ENCODE assay signal across 25 cellular contexts in the genomic region with DNA sequence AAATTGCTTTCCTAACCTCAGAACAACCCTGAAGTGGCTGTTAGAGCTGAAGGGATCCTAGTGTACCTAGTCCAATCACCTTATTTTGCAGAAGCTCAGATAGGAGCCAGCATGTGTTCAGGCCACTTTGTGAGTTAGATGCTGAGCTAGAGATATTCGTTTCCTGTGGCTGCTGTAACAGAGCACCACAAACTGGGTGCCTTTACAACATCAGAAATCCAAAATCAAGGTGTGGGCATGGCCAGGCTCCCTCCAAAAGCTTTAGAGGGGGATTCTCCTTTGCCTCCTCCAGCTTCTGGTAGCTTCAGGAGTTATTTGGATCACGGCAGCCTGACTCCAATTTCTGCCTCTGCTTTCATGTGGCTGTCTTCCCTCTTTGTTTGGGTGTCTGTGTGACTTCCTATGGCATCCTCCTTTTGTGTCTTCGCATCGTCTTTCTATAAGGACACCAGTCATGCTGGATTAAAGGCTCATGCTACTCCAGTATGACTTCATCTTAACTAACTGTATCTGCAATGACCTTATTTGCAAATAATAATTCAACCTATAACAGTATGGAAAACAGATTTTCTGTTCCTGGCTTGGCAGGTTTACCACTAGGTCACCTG.
"Had no signal": no experiment of that assay in that cellular context is flagged by ENCODE, and none has a peak within 500 bp of the region (broad histone marks: within the 10 kb centered on the region; RNA-seq: fewer than 3 reads in every experiment).

No MANE protein-coding gene starts in this region.

- ATAC-seq: gastroesophageal sphincter, heart right ventricle, mucosa of descending colon, right lobe of liver had no signal

- H3K4me3 ChIP-seq: ascending aorta, esophagus muscularis mucosa, gastroesophageal sphincter, heart right ventricle, mucosa of descending colon, right lobe of liver, tibial nerve, uterus had no signal

- FAIRE-seq: small intestine had no signal

- H3K36me3 Mint-ChIP-seq: immature natural killer cell, naive B cell had no signal

- H3K4me1 Mint-ChIP-seq: immature natural killer cell, memory B cell had no signal

- H3K36me3 ChIP-seq: ascending aorta, esophagus muscularis mucosa, gastroesophageal sphincter, heart right ventricle, neutrophil, right lobe of liver, tibial nerve, uterus had no signal

- H3K27ac ChIP-seq: ascending aorta, esophagus muscularis mucosa, gastroesophageal sphincter, heart right ventricle, neutrophil, parathyroid adenoma, right lobe of liver, tibial nerve, uterus had no signal

- DNase-seq: activated CD4-positive, CD25-positive, alpha-beta regulatory T cell; activated CD8-positive, alpha-beta memory T cell treated with anti-CD3 and anti-CD28 coated beads for 24 hours; activated CD8-positive, alpha-beta memory T cell treated with anti-CD3 and anti-CD28 coated beads, Interleukin-2, amount 50 U/mL, for 48 hours; activated naive CD4-positive, alpha-beta T cell treated with anti-CD3 and anti-CD28 coated beads for 36 hours; cerebellar nuclear complex; cortex of kidney; effector CD4-positive, alpha-beta T cell; heart right ventricle; immature natural killer cell; mucosa of descending colon; naive B cell; right lobe of liver; small intestine; stimulated activated CD4-positive, alpha-beta T cell treated with anti-CD3 and anti-CD28 coated beads, Interleukin-15, amount 100 ng/mL, for 24 hours; stimulated activated CD4-positive, alpha-beta T cell treated with anti-CD3 and anti-CD28 coated beads, Interleukin-2, amount 100 ng/mL, for 48 hours; T-helper 9 cell; uterus had no signal

- H3K4me1 ChIP-seq: ascending aorta, esophagus muscularis mucosa, gastroesophageal sphincter, heart right ventricle, parathyroid adenoma, right lobe of liver, tibial nerve, uterus had no signal

- H3K9me3 ChIP-seq: ascending aorta, esophagus muscularis mucosa, gastroesophageal sphincter, mucosa of descending colon, neutrophil, right lobe of liver, tibial nerve, uterus had no signal

- H3K27me3 ChIP-seq: ascending aorta, right lobe of liver, tibial nerve, uterus had no signal

- H3K27ac Mint-ChIP-seq: activated naive CD4-positive, alpha-beta T cell treated with anti-CD3 and anti-CD28 coated beads for 36 hours; immature natural killer cell; memory B cell; naive B cell; stimulated activated naive CD8-positive, alpha-beta T cell treated with anti-CD3 and anti-CD28 coated beads, Interleukin-15, Interleukin-2, amounts not matched to agents 100 ng/mL and 50 ng/mL, for 24 hours had no signal

- H3K4me3 Mint-ChIP-seq: activated naive CD4-positive, alpha-beta T cell treated with anti-CD3 and anti-CD28 coated beads for 36 hours; immature natural killer cell; memory B cell; naive B cell; stimulated activated naive CD8-positive, alpha-beta T cell treated with anti-CD3 and anti-CD28 coated beads, Interleukin-15, Interleukin-2, amounts not matched to agents 100 ng/mL and 50 ng/mL, for 24 hours had no signal

- H3K27me3 Mint-ChIP-seq: stimulated activated naive CD8-positive, alpha-beta T cell treated with anti-CD3 and anti-CD28 coated beads, Interleukin-15, Interleukin-2, amounts not matched to agents 100 ng/mL and 50 ng/mL, for 24 hours had no signal
